In genomic region chr2:222714361-222715256, GRCh38 we compare ENCODE assay signal across 13 cellular contexts. TPM values are rescaled to one million over a fixed set of nuclear protein-coding genes. Genes with fewer than 3 reads are reported as not detected.
DNase-seq lines count a peak whose midpoint lies in the region; ATAC-seq and TF ChIP-seq lines count a peak whose summit lies in the region.
"Had no signal": no experiment of that assay in that cellular context is flagged by ENCODE, and none has a peak within 500 bp of the region (broad histone marks: within the 10 kb centered on the region; RNA-seq: fewer than 3 reads in every experiment).

No MANE protein-coding gene starts in this region.

- peaks cover 0 to 24% (median 5%) of the 10 kb centered on the region in 4 donors for H3K36me3 ChIP-seq in liver (ENCODE audit: control insufficient read depth in 4 of 4, insufficient read depth in 3 of 4, low read depth in 1 of 4, low read length in 3 of 4)
- no peaks in the 10 kb centered on the region for H3K36me3 ChIP-seq in testis (ENCODE audit: low read depth, missing control alignments)

- no peak for TF ChIP-seq RAD21 in liver (IDR thresholded peaks at IDR 0.05)

- H3K27me3 ChIP-seq in liver (ENCODE audit: control insufficient read depth in 4 of 4, insufficient read depth in 4 of 4, low read length in 3 of 4): no peaks in the 10 kb centered on the region
- H3K27me3 ChIP-seq in testis: no peaks in the 10 kb centered on the region

- H3K27ac ChIP-seq in liver (ENCODE audit: low read depth in 1 of 2, low read length in 2 of 2): peak overlapping the region; percentile 13 to 28
- peak overlapping the region; percentile 23 to 67 for H3K27ac ChIP-seq in testis

- TF ChIP-seq CTCF in chondrocyte (IDR thresholded peaks at IDR 0.05): no peak
- TF ChIP-seq CTCF in liver (IDR thresholded peaks at IDR 0.05; ENCODE audit: low read depth, low read length, missing input control): no peak
- TF ChIP-seq CTCF in testis (IDR thresholded peaks at IDR 0.05): no peak

- H3K4me1 Mint-ChIP-seq in chondrocyte (ENCODE audit: low read depth): peaks cover 46% of the 10 kb centered on the region
- peaks cover 5% of the 10 kb centered on the region for H3K4me1 Mint-ChIP-seq in activated T-helper 2 cell treated with anti-CD3 and anti-CD28 coated beads, Interferon-gamma antibody, Interleukin-2, Interleukin-4, amounts not matched to agents 10 μg/mL and 5 μg/mL and 100 μg/mL, durations not matched to agents 14 hours and 24 hours and 36 hours (ENCODE audit: low read depth)

- H3K4me3 ChIP-seq in liver (ENCODE audit: low read depth in 1 of 3, low read length in 3 of 3): no peak overlapping the region
- no peak overlapping the region for H3K4me3 ChIP-seq in testis

- H3K36me3 Mint-ChIP-seq in chondrocyte (ENCODE audit: low read depth): no peaks in the 10 kb centered on the region
- no peaks in the 10 kb centered on the region for H3K36me3 Mint-ChIP-seq in activated T-helper 2 cell treated with anti-CD3 and anti-CD28 coated beads, Interferon-gamma antibody, Interleukin-2, Interleukin-4, amounts not matched to agents 10 μg/mL and 5 μg/mL and 100 μg/mL, durations not matched to agents 14 hours and 24 hours and 36 hours (ENCODE audit: low read depth)
- H3K36me3 Mint-ChIP-seq: natural killer cell treated with Interleukin-12 subunit alpha and Interleukin-12 subunit beta and Interleukin-15 and Interleukin-18, amount 100 ng/mL, for 72 hours had no signal

- no peaks in the 10 kb centered on the region for H3K27me3 Mint-ChIP-seq in chondrocyte (ENCODE audit: low read depth)
- H3K27me3 Mint-ChIP-seq in activated T-helper 2 cell treated with anti-CD3 and anti-CD28 coated beads, Interferon-gamma antibody, Interleukin-2, Interleukin-4, amounts not matched to agents 10 μg/mL and 5 μg/mL and 100 μg/mL, durations not matched to agents 14 hours and 24 hours and 36 hours (ENCODE audit: low read depth): peaks cover 36% of the 10 kb centered on the region

- no peaks in the 10 kb centered on the region for H3K9me3 Mint-ChIP-seq in chondrocyte (ENCODE audit: low read depth)
- no peaks in the 10 kb centered on the region for H3K9me3 Mint-ChIP-seq in activated T-helper 2 cell treated with anti-CD3 and anti-CD28 coated beads, Interferon-gamma antibody, Interleukin-2, Interleukin-4, amounts not matched to agents 10 μg/mL and 5 μg/mL and 100 μg/mL, durations not matched to agents 14 hours and 24 hours and 36 hours
- H3K9me3 Mint-ChIP-seq: natural killer cell treated with Interleukin-12 subunit alpha and Interleukin-12 subunit beta and Interleukin-15 and Interleukin-18, amount 100 ng/mL, for 72 hours had no signal

- peak overlapping the region; percentile 90 for H3K27ac Mint-ChIP-seq in chondrocyte (ENCODE audit: unreplicated experiment)
- H3K27ac Mint-ChIP-seq in activated T-helper 2 cell treated with anti-CD3 and anti-CD28 coated beads, Interferon-gamma antibody, Interleukin-2, Interleukin-4, amounts not matched to agents 10 μg/mL and 5 μg/mL and 100 μg/mL, durations not matched to agents 14 hours and 24 hours and 36 hours: no peak overlapping the region
- H3K27ac Mint-ChIP-seq: natural killer cell treated with Interleukin-12 subunit alpha and Interleukin-12 subunit beta and Interleukin-15 and Interleukin-18, amount 100 ng/mL, for 72 hours had no signal

- no peak for TF ChIP-seq POLR2A in testis (IDR thresholded peaks at IDR 0.05)

- H3K9me3 ChIP-seq in liver (ENCODE audit: control insufficient read depth in 4 of 4, low read length in 3 of 4): no peaks in the 10 kb centered on the region
- H3K9me3 ChIP-seq in testis: no peaks in the 10 kb centered on the region

- H3K4me1 ChIP-seq in liver (ENCODE audit: control insufficient read depth in 4 of 4, insufficient read depth in 4 of 4, low read length in 3 of 4) (no peaks in the 10 kb centered on the region), testis (no peaks in the 10 kb centered on the region)

- intact Hi-C loops in testis (cut with DNase I; ENCODE audit: low total_unique reads): no loop called here
- intact Hi-C loops in activated T-helper 2 cell treated with anti-CD3 and anti-CD28 coated beads, Interferon-gamma antibody, Interleukin-2, Interleukin-4, amounts not matched to agents 10 μg/mL and 5 μg/mL and 100 μg/mL, durations not matched to agents 14 hours and 24 hours and 36 hours (cut with micrococcal nuclease): no loop called here

- ATAC-seq in esophagus mucosa: no peak
- no peak for ATAC-seq in GM18867 (IDR thresholded peaks at IDR 0.05; ENCODE audit: unreplicated experiment)
- ATAC-seq: natural killer cell treated with Interleukin-12 subunit alpha and Interleukin-12 subunit beta and Interleukin-15 and Interleukin-18, amount 100 ng/mL, for 72 hours had no signal

- no peak overlapping the region for H3K4me3 Mint-ChIP-seq in chondrocyte (ENCODE audit: unreplicated experiment)
- H3K4me3 Mint-ChIP-seq in activated T-helper 2 cell treated with anti-CD3 and anti-CD28 coated beads, Interferon-gamma antibody, Interleukin-2, Interleukin-4, amounts not matched to agents 10 μg/mL and 5 μg/mL and 100 μg/mL, durations not matched to agents 14 hours and 24 hours and 36 hours (ENCODE audit: low read depth): no peak overlapping the region
- H3K4me3 Mint-ChIP-seq: natural killer cell treated with Interleukin-12 subunit alpha and Interleukin-12 subunit beta and Interleukin-15 and Interleukin-18, amount 100 ng/mL, for 72 hours had no signal

- 72% methylated on average over 8 of the region's 8 CpGs for WGBS in liver
- 54 to 60% methylated on average over 8 of the region's 8 CpGs for WGBS in testis, 2 donors

- DNase-seq in NCI-H446 (lab: John Stamatoyannopoulos, UW): peak; percentile 10 to 25
- no peak for DNase-seq in chondrocyte (ENCODE audit: low spot score)
- DNase-seq in testis: peak; percentile 31
- no peak for DNase-seq in occipital lobe (lab: John Stamatoyannopoulos, UW)
- DNase-seq in activated T-helper 2 cell treated with anti-CD3 and anti-CD28 coated beads, Interferon-gamma antibody, Interleukin-2, Interleukin-4, amounts not matched to agents 10 μg/mL and 5 μg/mL and 100 μg/mL, durations not matched to agents 14 hours and 24 hours and 36 hours (ENCODE audit: low spot score): no peak
- DNase-seq: NCI-H69; stimulated activated CD4-positive, alpha-beta T cell treated with anti-CD3 and anti-CD28 coated beads, Interleukin-15, amount 100 ng/mL, for 24 hours had no signal

- no peak overlapping the region for H3K9ac ChIP-seq in liver (ENCODE audit: low read depth in 1 of 2, low read length in 2 of 2)

TF ChIP-seq in liver, 16 proteins besides CTCF, POLR2A, EP300 and RAD21 (continues in another document):
- TF ChIP-seq NR2F2 (IDR thresholded peaks at IDR 0.05): no peak
- no peak for TF ChIP-seq TAF1 (conservative IDR thresholded peaks at IDR 0.05)
- no peak for TF ChIP-seq MAX (IDR thresholded peaks at IDR 0.05)
- TF ChIP-seq EGR1 (IDR thresholded peaks at IDR 0.05; ENCODE audit: low read depth in 2 of 2): no peak
- TF ChIP-seq RXRA (IDR thresholded peaks at IDR 0.05): no peak
- no peak for TF ChIP-seq FOXA1 (IDR thresholded peaks at IDR 0.05)
- TF ChIP-seq SP1 (IDR thresholded peaks at IDR 0.05): no peak
- no peak for TF ChIP-seq HNF4A (conservative IDR thresholded peaks at IDR 0.05)
- TF ChIP-seq HNF4G (IDR thresholded peaks at IDR 0.05): no peak
- no peak for TF ChIP-seq YY1 (IDR thresholded peaks at IDR 0.05)
- no peak for TF ChIP-seq ZBTB33 (IDR thresholded peaks at IDR 0.05)

RNA-seq across cellular contexts. Expression of gene MOGAT1, which starts 43.2 kb away (rescaled TPM):
- not detected in 3 replicates for total RNA-seq in chondrocyte
- total RNA-seq in liver: 1 to 10 TPM in 1 of 2 donors, not detected in 1; 5.1 TPM
- 1 to 10 TPM in 1 of 2 donors, under 1 TPM in 1; 0.30 to 5.5 TPM for polyA plus RNA-seq in liver
- not detected for total RNA-seq in testis
- not detected for polyA plus RNA-seq in testis (ENCODE audit: insufficient read depth, low read depth, low replicate concordance)
- total RNA-seq in occipital lobe: not detected
- total RNA-seq in esophagus mucosa: not detected
- 0.18 TPM in 1 of 2 replicates, not detected in the other for total RNA-seq in activated T-helper 2 cell treated with anti-CD3 and anti-CD28 coated beads, Interferon-gamma antibody, Interleukin-2, Interleukin-4, amounts not matched to agents 10 μg/mL and 5 μg/mL and 100 μg/mL, durations not matched to agents 14 hours and 24 hours and 36 hours
- total RNA-seq: endothelial cell of umbilical vein; natural killer cell treated with Interleukin-12 subunit alpha and Interleukin-12 subunit beta and Interleukin-15 and Interleukin-18, amount 100 ng/mL, for 72 hours; SK-MEL-5 had no signal
- polyA plus RNA-seq: endothelial cell of umbilical vein had no signal

RNA-seq across cellular contexts. Expression of gene FARSB, which starts 58.7 kb away (rescaled TPM):
- total RNA-seq in chondrocyte (14.8 to 23.7 TPM (median 15.5 TPM) in 3 replicates), liver (1 to 10 TPM; 5.5 to 9.7 TPM), testis (10 to 100 TPM; 14.1 to 22.8 TPM), occipital lobe (33.8 TPM), esophagus mucosa (24.2 TPM)
- polyA plus RNA-seq in liver (1 to 10 TPM; 8.7 to 9.2 TPM), testis (ENCODE audit: insufficient read depth, low read depth, low replicate concordance) (35.0 TPM)
- 47.7 and 49.8 TPM in 2 replicates for total RNA-seq in activated T-helper 2 cell treated with anti-CD3 and anti-CD28 coated beads, Interferon-gamma antibody, Interleukin-2, Interleukin-4, amounts not matched to agents 10 μg/mL and 5 μg/mL and 100 μg/mL, durations not matched to agents 14 hours and 24 hours and 36 hours

Comparison
In these comparisons a context has a peak if more than half of its experiments do, and no peak if none do; other contexts are left out.
1. DNase-seq: peak in NCI-H446 (2 of 2) and testis (single experiment); none in chondrocyte (single experiment), occipital lobe (single experiment) and activated T-helper 2 cell treated with anti-CD3 and anti-CD28 coated beads, Interferon-gamma antibody, Interleukin-2, Interleukin-4, amounts not matched to agents 10 μg/mL and 5 μg/mL and 100 μg/mL, durations not matched to agents 14 hours and 24 hours and 36 hours (single experiment).